Comparison of ENCODE assay signal across 8 cellular contexts in genomic region chr2:96148410-96149217, GRCh38. TPM values are rescaled to one million over a fixed set of nuclear protein-coding genes. Genes with fewer than 3 reads are reported as not detected.
DNase-seq lines count a peak whose midpoint lies in the region; ATAC-seq, FAIRE-seq and TF ChIP-seq lines count a peak whose summit lies in the region.

No MANE protein-coding gene starts in this region.

- H4K20me1 ChIP-seq in endothelial cell of umbilical vein (replicated peaks; ENCODE audit: control insufficient read depth, extremely low read depth, insufficient read depth, low read length) = no peaks in the 10 kb centered on the region

- DNase-seq in NCI-H82 (lab: John Stamatoyannopoulos, UW) = peak; percentile 55
- no peak for DNase-seq in NCI-H82 treated with DMSO at 0.1 percent for 48 hours (lab: John Stamatoyannopoulos, UW; ENCODE audit: unreplicated experiment)
- DNase-seq in NOMO-1 (lab: John Stamatoyannopoulos, UW; ENCODE audit: unreplicated experiment in 2 of 2) = peak; percentile 82 to 90
- peak; percentile 80 to 96 (median 85) for DNase-seq in activated CD8-positive, alpha-beta memory T cell treated with anti-CD3 and anti-CD28 coated beads for 48 hours (ENCODE audit: low read depth in 2 of 3, low spot score in 2 of 3)
- DNase-seq in endothelial cell of umbilical vein (ENCODE audit: low read depth, low spot score) = peak; percentile 74
- DNase-seq in stomach = peak; percentile 81

- CTCF ChIA-PET in endothelial cell of umbilical vein (lab: Charles Lee) = interaction anchor here (0.7 to 3.5 kb wide), 3 partner anchors 10 to 156 kb away, joined by 3 to 15 read pairs (median 10); partner anchors contain the start of gene ASTL

- H3K9me3 Mint-ChIP-seq in nephron = no peaks in the 10 kb centered on the region

- H3K4me2 ChIP-seq in endothelial cell of umbilical vein (ENCODE audit: insufficient read depth, low read length) = no peak overlapping the region

- ATAC-seq in HG03196 (IDR thresholded peaks at IDR 0.05; ENCODE audit: unreplicated experiment) = peak; percentile 32

- no peak overlapping the region for H3K9ac ChIP-seq in endothelial cell of umbilical vein (replicated peaks; ENCODE audit: extremely low read depth, insufficient read depth, low read length)

- 38 to 55% (median 42%) methylated on average over 16 to 29 of the region's 29 CpGs for WGBS in stomach, 5 donors

- peaks cover 8% of the 10 kb centered on the region for H3K27me3 Mint-ChIP-seq in nephron (ENCODE audit: low read depth)

- no TSS peak for BruUV-seq in endothelial cell of umbilical vein (replicated peaks; lab: Mats Ljungman, UMichigan)

- no peaks in the 10 kb centered on the region for H3K36me3 ChIP-seq in endothelial cell of umbilical vein (ENCODE audit: control insufficient read depth in 2 of 2, extremely low read depth in 1 of 2, insufficient read depth in 2 of 2, low read length in 2 of 2)
- H3K36me3 ChIP-seq in stomach = no peaks in the 10 kb centered on the region

- H3K9me1 ChIP-seq in endothelial cell of umbilical vein (replicated peaks; ENCODE audit: control insufficient read depth, extremely low read depth, insufficient read depth, low read length) = no peaks in the 10 kb centered on the region

- peak overlapping the region; percentile 16 for H3K27ac ChIP-seq in endothelial cell of umbilical vein (ENCODE audit: insufficient read depth, low read depth, low read length)
- H3K27ac ChIP-seq in stomach = peak overlapping the region in 3 of 5 donors; percentile 53 to 75 (median 74)

- H3K9me3 ChIP-seq in endothelial cell of umbilical vein (replicated peaks; ENCODE audit: control insufficient read depth, insufficient read depth, low read length) = no peaks in the 10 kb centered on the region
- no peaks in the 10 kb centered on the region for H3K9me3 ChIP-seq in stomach

- POLR2A ChIA-PET in endothelial cell of umbilical vein (lab: Charles Lee) = interaction anchor here (0.6 kb wide), 1 partner anchor 60 kb away, joined by 3 read pairs; the partner anchor contains the start of gene STARD7

- peak overlapping the region; percentile 54 to 67 (median 64) for H3K4me3 Mint-ChIP-seq in nephron

- peaks cover 54% of the 10 kb centered on the region for H3K4me1 Mint-ChIP-seq in nephron

- peak overlapping the region; percentile 94 to 96 (median 95) for H3K27ac Mint-ChIP-seq in nephron

- intact Hi-C loops in endothelial cell of umbilical vein (cut with micrococcal nuclease) (no loop called here), stomach (cut with DNase I; ENCODE audit: low total_unique reads) (no loop called here)

- H3K79me2 ChIP-seq in endothelial cell of umbilical vein (ENCODE audit: control insufficient read depth, insufficient read depth, low read length) = no peaks in the 10 kb centered on the region

- TF ChIP-seq POLR2A in endothelial cell of umbilical vein (IDR thresholded peaks at IDR 0.05; ENCODE audit: low read depth, low read length) = no peak
- TF ChIP-seq POLR2A in stomach (IDR thresholded peaks at IDR 0.05) = no peak

- peak; percentile 69 for FAIRE-seq in endothelial cell of umbilical vein (lab: Jason Lieb, UNC)

- H3K4me3 ChIP-seq in endothelial cell of umbilical vein (replicated peaks in 1 of 3; ENCODE audit: insufficient read depth in 1 of 3, low read depth in 1 of 3, low read length in 3 of 3) = no peak overlapping the region
- peak overlapping the region in 1 of 4 donors; percentile 7 for H3K4me3 ChIP-seq in stomach

- peak overlapping the region; percentile 89 for H2AFZ ChIP-seq in endothelial cell of umbilical vein (ENCODE audit: low read depth, low read length)

- H3K4me1 ChIP-seq in endothelial cell of umbilical vein (ENCODE audit: control insufficient read depth, extremely low read depth, insufficient read depth, low read length) (no peaks in the 10 kb centered on the region), stomach (peaks cover 14 to 53% (median 34%) of the 10 kb centered on the region in 4 donors)

- dilution Hi-C loops in endothelial cell of umbilical vein (cut with MboI; ENCODE audit: extremely low pct_ligation_motif_present, low sequenced_read_pairs) = no loop called here

- TF ChIP-seq EP300 in stomach (IDR thresholded peaks at IDR 0.05) = no peak

- no peaks in the 10 kb centered on the region for H3K36me3 Mint-ChIP-seq in nephron (ENCODE audit: low read depth)

- TF ChIP-seq CTCF in endothelial cell of umbilical vein (IDR thresholded peaks at IDR 0.05; ENCODE audit: extremely low read depth in 1 of 2, insufficient read depth in 1 of 2, low read depth in 1 of 2, low read length in 2 of 2) = no peak
- no peak for TF ChIP-seq CTCF in nephron (IDR thresholded peaks at IDR 0.05; ENCODE audit: unreplicated experiment in 3 of 3)
- no peak for TF ChIP-seq CTCF in stomach (IDR thresholded peaks at IDR 0.05)

- H3K27me3 ChIP-seq in endothelial cell of umbilical vein (ENCODE audit: control insufficient read depth in 2 of 2, insufficient read depth in 2 of 2, low read length in 2 of 2) (no peaks in the 10 kb centered on the region), stomach (no peaks in the 10 kb centered on the region)

TF ChIP-seq in endothelial cell of umbilical vein, 7 proteins besides CTCF, POLR2A, EP300 and RAD21:
- no peak for TF ChIP-seq MYC (IDR thresholded peaks at IDR 0.05; ENCODE audit: low read depth, low read length)
- peak; percentile 41 for TF ChIP-seq JUN (IDR thresholded peaks at IDR 0.05; ENCODE audit: borderline replicate concordance, insufficient read depth, insufficient read length, low read depth)
- TF ChIP-seq FOS (IDR thresholded peaks at IDR 0.05; ENCODE audit: borderline replicate concordance, insufficient read depth, low read length) = peak; percentile 36
- TF ChIP-seq EZH2 (IDR thresholded peaks at IDR 0.05; ENCODE audit: borderline replicate concordance, low read depth, low read length, severe bottlenecking) = no peak
- TF ChIP-seq MAX (IDR thresholded peaks at IDR 0.05; ENCODE audit: insufficient read depth, insufficient read length) = no peak
- no peak for TF ChIP-seq POLR2AphosphoS5 (IDR thresholded peaks at IDR 0.05; ENCODE audit: insufficient read depth, low read depth, low read length)
- no peak for TF ChIP-seq GATA2 (IDR thresholded peaks at IDR 0.05; ENCODE audit: insufficient read depth, insufficient read length, low read depth, low read length)

RNA-seq across cellular contexts. Expression of gene DUSP2, which starts 3.4 kb away (rescaled TPM):
- total RNA-seq in endothelial cell of umbilical vein (0.33 and 0.58 TPM in 2 replicates), stomach (1 to 10 TPM; 4.0 to 9.4 (median 8.1) TPM)
- polyA plus RNA-seq in endothelial cell of umbilical vein (0.33 and 0.35 TPM in 2 replicates), stomach (1 to 10 TPM; 3.6 to 6.1 (median 4.7) TPM)
- 0.13 and 0.20 TPM in 2 replicates for polyA plus RNA-seq in endothelial cell of umbilical vein (2011; cell fraction: cytosol; rRNA removed)
- polyA plus RNA-seq in endothelial cell of umbilical vein (2011; cell fraction: nucleus; rRNA removed) = 0.30 and 0.73 TPM in 2 replicates
- 0.15 and 0.46 TPM in 2 replicates for polyA plus RNA-seq in endothelial cell of umbilical vein (2012)
- polyA minus RNA-seq in endothelial cell of umbilical vein = not detected in 2 replicates
- 111 TPM for polyA minus RNA-seq in endothelial cell of umbilical vein (2011; cell fraction: cytosol; rRNA and poly(A)+ RNA removed)
- 0.72 and 1.6 TPM in 2 replicates for polyA minus RNA-seq in endothelial cell of umbilical vein (2011; cell fraction: nucleus; rRNA and poly(A)+ RNA removed)

RNA-seq across cellular contexts. Expression of gene ASTL, which starts 10.3 kb away (rescaled TPM):
- total RNA-seq in endothelial cell of umbilical vein (not detected in 2 replicates), stomach (not detected)
- polyA plus RNA-seq in endothelial cell of umbilical vein (not detected in 2 replicates), stomach (under 1 TPM in 1 of 3 donors, not detected in 2; 0.08 TPM)
- polyA plus RNA-seq in endothelial cell of umbilical vein (2011; cell fraction: cytosol; rRNA removed) = not detected in 2 replicates
- polyA plus RNA-seq in endothelial cell of umbilical vein (2011; cell fraction: nucleus; rRNA removed) = not detected in 2 replicates
- not detected in 2 replicates for polyA plus RNA-seq in endothelial cell of umbilical vein (2012)
- not detected in 2 replicates for polyA minus RNA-seq in endothelial cell of umbilical vein
- not detected for polyA minus RNA-seq in endothelial cell of umbilical vein (2011; cell fraction: cytosol; rRNA and poly(A)+ RNA removed)
- not detected in 2 replicates for polyA minus RNA-seq in endothelial cell of umbilical vein (2011; cell fraction: nucleus; rRNA and poly(A)+ RNA removed)

RNA-seq across cellular contexts. Expression of gene ADRA2B, which starts 32.2 kb away (rescaled TPM):
- total RNA-seq in endothelial cell of umbilical vein (not detected in 2 replicates), stomach (1 to 10 TPM in 2 of 5 donors, under 1 TPM in 1, not detected in 2; 0.43 to 2.9 (median 2.0) TPM)
- polyA plus RNA-seq in endothelial cell of umbilical vein (0.03 TPM in 1 of 2 replicates, not detected in the other), stomach (under 1 TPM; 0.15 to 0.45 (median 0.19) TPM)
- not detected in 2 replicates for polyA plus RNA-seq in endothelial cell of umbilical vein (2011; cell fraction: cytosol; rRNA removed)
- not detected in 2 replicates for polyA plus RNA-seq in endothelial cell of umbilical vein (2011; cell fraction: nucleus; rRNA removed)
- polyA plus RNA-seq in endothelial cell of umbilical vein (2012) = not detected in 2 replicates
- not detected in 2 replicates for polyA minus RNA-seq in endothelial cell of umbilical vein
- polyA minus RNA-seq in endothelial cell of umbilical vein (2011; cell fraction: cytosol; rRNA and poly(A)+ RNA removed) = not detected
- polyA minus RNA-seq in endothelial cell of umbilical vein (2011; cell fraction: nucleus; rRNA and poly(A)+ RNA removed) = not detected in 2 replicates
